Comparison of ENCODE assay signal across 3 cellular contexts in genomic region chr3:166457382-166457781, GRCh38.
TF ChIP-seq lines count a peak whose summit lies in the region.

No MANE protein-coding gene starts in this region.

TF ChIP-seq in HepG2, 621 proteins besides CTCF, POLR2A, EP300 and RAD21:
- TF ChIP-seq MAFK (conservative IDR thresholded peaks at IDR 0.05 in 1 of 2, IDR thresholded peaks at IDR 0.05 in 1 of 2; ENCODE audit: low read length in 2 of 2) (peak in 1 of 2 experiments; percentile 58; a peak in 2 of 4 replicates), MAFF (IDR thresholded peaks at IDR 0.05; ENCODE audit: low read depth, low read length) (peak; percentile 53; the same call in 1 of the 2 replicates), PRDM10 (CRISPR knock-in tag; IDR thresholded peaks at IDR 0.05; ENCODE audit: low read depth) (no peak)

TF ChIP-seq in A549, 52 proteins besides CTCF, POLR2A, EP300 and RAD21:
- no peak for TF ChIP-seq TP53 (CRISPR knock-in tag; IDR thresholded peaks at IDR 0.05)
- peak; percentile 14 for TF ChIP-seq MAFK (IDR thresholded peaks at IDR 0.05; ENCODE audit: partially characterized antibody)
TF ChIP-seq in A549: peak in this region for 1.

TF ChIP-seq in IMR-90, 13 proteins besides CTCF, POLR2A, EP300 and RAD21:
- TF ChIP-seq FOS (IDR thresholded peaks at IDR 0.05; ENCODE audit: low read depth, low read length): no peak
- TF ChIP-seq MAFK (IDR thresholded peaks at IDR 0.05; ENCODE audit: low read depth, low read length): peak; percentile 28; the same call in 1 of the 2 replicates
